In the genomic region with DNA sequence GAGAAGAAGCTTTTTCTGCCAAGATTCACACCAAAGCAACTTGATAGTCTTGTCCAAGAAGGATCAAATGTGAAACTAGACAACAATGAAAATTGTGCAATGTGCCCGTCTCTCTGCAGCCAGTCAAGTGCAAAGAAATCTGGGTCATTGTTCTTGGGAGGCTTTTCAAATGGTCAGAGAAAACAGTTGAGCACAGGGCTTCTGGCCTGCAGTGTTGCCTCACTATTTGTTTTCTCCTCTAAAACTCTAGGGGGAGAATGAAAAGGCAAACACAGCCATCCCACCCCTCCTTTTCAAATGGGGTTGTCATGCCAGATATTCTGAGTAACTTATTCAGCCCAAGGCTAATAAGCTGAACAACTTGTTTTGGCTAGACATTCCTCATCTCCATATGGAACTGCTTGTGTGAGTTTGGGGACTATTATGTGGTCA, we compare ENCODE assay signal across 10 cellular contexts.
DNase-seq lines count a peak whose midpoint lies in the region; ATAC-seq lines count a peak whose summit lies in the region.
"Had no signal": no experiment of that assay in that cellular context is flagged by ENCODE, and none has a peak within 500 bp of the region (broad histone marks: within the 10 kb centered on the region; RNA-seq: fewer than 3 reads in every experiment).

No MANE protein-coding gene starts in this region.

- DNase-seq in AG08395 (ENCODE audit: low spot score) (peak; percentile 56), NCI-H446 treated with DMSO at 0.1 percent for 48 hours (lab: John Stamatoyannopoulos, UW) (peak; percentile 40), fibroblast of peridontal ligament (ENCODE audit: extremely low read depth) (peak; percentile 92), medulla oblongata (ENCODE audit: extremely low spot score) (peak; percentile 66), OCI-M1 (lab: John Stamatoyannopoulos, UW) (no peak)
- DNase-seq: activated CD4-positive, alpha-beta memory T cell treated with anti-CD3 and anti-CD28 coated beads, Interleukin-2, amount 10 ng/mL, durations not matched to agents 7 days and 5 days; activated naive CD8-positive, alpha-beta T cell treated with anti-CD3 and anti-CD28 coated beads, Interleukin-2, amount 50 U/mL, for 24 hours had no signal

- ATAC-seq in GM18907 (IDR thresholded peaks at IDR 0.05; ENCODE audit: unreplicated experiment) (no peak), HG02571 (IDR thresholded peaks at IDR 0.05; ENCODE audit: unreplicated experiment) (no peak), GM21390 (IDR thresholded peaks at IDR 0.05; ENCODE audit: unreplicated experiment) (no peak)
- ATAC-seq: activated naive CD8-positive, alpha-beta T cell treated with anti-CD3 and anti-CD28 coated beads, Interleukin-2, amount 50 U/mL, for 24 hours had no signal
